ENCODE assay signal across 28 cellular contexts in the genomic region with DNA sequence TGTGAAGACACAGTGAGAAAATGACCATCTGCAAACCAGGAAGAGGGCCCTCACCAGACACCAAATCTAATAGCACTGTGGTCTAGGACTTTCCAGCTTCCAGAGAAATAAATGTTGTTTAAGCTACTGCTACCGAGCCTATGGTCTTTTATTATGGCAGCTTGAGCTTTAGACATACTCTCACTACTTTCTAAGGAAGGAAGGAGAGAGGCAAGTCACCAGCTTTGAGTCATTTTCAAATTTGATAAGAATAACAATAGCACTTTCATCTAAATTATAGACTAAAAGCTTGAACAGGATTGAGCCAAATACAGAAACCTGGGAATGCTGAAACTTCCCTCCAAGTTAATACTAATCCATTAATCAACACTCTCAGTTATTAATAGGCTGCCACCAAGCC.
"Had no signal": no experiment of that assay in that cellular context is flagged by ENCODE, and none has a peak within 500 bp of the region (broad histone marks: within the 10 kb centered on the region; RNA-seq: fewer than 3 reads in every experiment).

No MANE protein-coding gene starts in this region.

- H3K36me3 ChIP-seq: stomach, suprapubic skin, thoracic aorta, thyroid gland, tibial artery, tibial nerve, transverse colon, upper lobe of left lung, upper lobe of right lung, uterus, vagina had no signal

- H3K4me3 Mint-ChIP-seq: stimulated activated effector memory CD8-positive, alpha-beta T cell treated with anti-CD3 and anti-CD28 coated beads, Interleukin-12 subunit alpha, Interleukin-12 subunit beta, amount 100 ng/mL, for 72 hours; stimulated activated memory B cell treated with anti-CD40 and anti-IgM and Interleukin-4, amounts not matched to agents 10 μg/mL and 1 μg/mL and 100 μg/mL, for 72 hours; stimulated activated naive B cell treated with anti-CD40 and anti-IgM and Interleukin-4, amounts not matched to agents 10 μg/mL and 1 μg/mL and 100 μg/mL, for 72 hours; stimulated activated naive CD8-positive, alpha-beta T cell treated with anti-CD3 and anti-CD28 coated beads, Interleukin-15, amount 100 ng/mL, for 72 hours; stimulated activated naive CD8-positive, alpha-beta T cell treated with anti-CD3 and anti-CD28 coated beads, Interleukin-15, Interleukin-2, amounts not matched to agents 100 ng/mL and 50 ng/mL, for 24 hours; type B pancreatic cell had no signal

- H3K4me1 Mint-ChIP-seq: stimulated activated effector memory CD8-positive, alpha-beta T cell treated with anti-CD3 and anti-CD28 coated beads, Interleukin-12 subunit alpha, Interleukin-12 subunit beta, amount 100 ng/mL, for 72 hours; stimulated activated memory B cell treated with anti-CD40 and anti-IgM and Interleukin-4, amounts not matched to agents 10 μg/mL and 1 μg/mL and 100 μg/mL, for 72 hours; stimulated activated naive B cell treated with anti-CD40 and anti-IgM and Interleukin-4, amounts not matched to agents 10 μg/mL and 1 μg/mL and 100 μg/mL, for 72 hours; stimulated activated naive CD8-positive, alpha-beta T cell treated with anti-CD3 and anti-CD28 coated beads, Interleukin-15, amount 100 ng/mL, for 72 hours had no signal

- DNase-seq: stimulated activated CD4-positive, alpha-beta T cell treated with anti-CD3 and anti-CD28 coated beads, Interleukin-2, amount 100 ng/mL, for 48 hours; stimulated activated CD4-positive, alpha-beta T cell treated with anti-CD3 and anti-CD28 coated beads, Interleukin-4, amount 100 ng/mL, for 1 hour; stimulated activated CD4-positive, alpha-beta T cell treated with anti-CD3 and anti-CD28 coated beads, Interleukin-4, amount 100 ng/mL, for 24 hours; stimulated activated CD4-positive, alpha-beta T cell treated with anti-CD3 and anti-CD28 coated beads, Interleukin-4, amount 100 ng/mL, for 4 hours; stimulated activated CD8-positive, alpha-beta memory T cell treated with anti-CD3 and anti-CD28 coated beads, Interleukin-4, amount 100 ng/mL, for 48 hours; stimulated activated naive B cell treated with anti-CD40 and anti-IgM and Interleukin-4, amounts not matched to agents 10 μg/mL and 1 μg/mL and 100 μg/mL, for 72 hours; stimulated activated naive CD4-positive, alpha-beta T cell; stimulated activated naive CD4-positive, alpha-beta T cell treated with Interleukin-2 at 50 U/mL for 16 hours; stimulated activated naive CD8-positive, alpha-beta T cell treated with anti-CD3 and anti-CD28 coated beads, Interleukin-15, amount 100 ng/mL, for 72 hours; stimulated activated naive CD8-positive, alpha-beta T cell treated with anti-CD3 and anti-CD28 coated beads, Interleukin-15, Interleukin-2, amounts not matched to agents 100 U/mL and 50 U/mL, for 24 hours; stomach; substantia nigra; testis; thyroid gland; tibial artery; transverse colon; upper lobe of left lung; upper lobe of right lung; uterus had no signal

- H3K27ac ChIP-seq: stomach, suprapubic skin, testis, thoracic aorta, thyroid gland, tibial artery, tibial nerve, transverse colon, upper lobe of left lung, upper lobe of right lung, uterus, vagina had no signal

- H3K9me3 Mint-ChIP-seq: type B pancreatic cell had no signal

- H3K9me3 ChIP-seq: stomach, suprapubic skin, testis, thoracic aorta, thyroid gland, tibial artery, tibial nerve, transverse colon, upper lobe of left lung, upper lobe of right lung, uterus, vagina had no signal

- H3K27ac Mint-ChIP-seq: stimulated activated effector memory CD8-positive, alpha-beta T cell treated with anti-CD3 and anti-CD28 coated beads, Interleukin-12 subunit alpha, Interleukin-12 subunit beta, amount 100 ng/mL, for 72 hours; stimulated activated memory B cell treated with anti-CD40 and anti-IgM and Interleukin-4, amounts not matched to agents 10 μg/mL and 1 μg/mL and 100 μg/mL, for 72 hours; stimulated activated naive B cell treated with anti-CD40 and anti-IgM and Interleukin-4, amounts not matched to agents 10 μg/mL and 1 μg/mL and 100 μg/mL, for 72 hours; stimulated activated naive CD8-positive, alpha-beta T cell treated with anti-CD3 and anti-CD28 coated beads, Interleukin-15, amount 100 ng/mL, for 72 hours; stimulated activated naive CD8-positive, alpha-beta T cell treated with anti-CD3 and anti-CD28 coated beads, Interleukin-15, Interleukin-2, amounts not matched to agents 100 ng/mL and 50 ng/mL, for 24 hours; type B pancreatic cell had no signal

- H3K4me1 ChIP-seq: stomach, suprapubic skin, testis, thyroid gland, tibial artery, tibial nerve, transverse colon, upper lobe of left lung, upper lobe of right lung, uterus, vagina had no signal

- H3K4me3 ChIP-seq: stomach, suprapubic skin, testis, thoracic aorta, thyroid gland, tibial artery, tibial nerve, transverse colon, upper lobe of left lung, upper lobe of right lung, uterus, vagina had no signal

- H3K27me3 ChIP-seq: stomach, suprapubic skin, testis, thyroid gland, tibial artery, tibial nerve, transverse colon, upper lobe of left lung, upper lobe of right lung, uterus, vagina had no signal

- H3K27me3 Mint-ChIP-seq: stimulated activated memory B cell treated with anti-CD40 and anti-IgM and Interleukin-4, amounts not matched to agents 10 μg/mL and 1 μg/mL and 100 μg/mL, for 72 hours; stimulated activated naive B cell treated with anti-CD40 and anti-IgM and Interleukin-4, amounts not matched to agents 10 μg/mL and 1 μg/mL and 100 μg/mL, for 72 hours; stimulated activated naive CD8-positive, alpha-beta T cell treated with anti-CD3 and anti-CD28 coated beads, Interleukin-15, amount 100 ng/mL, for 72 hours had no signal

- H3K36me3 Mint-ChIP-seq: stimulated activated effector memory CD8-positive, alpha-beta T cell treated with anti-CD3 and anti-CD28 coated beads, Interleukin-12 subunit alpha, Interleukin-12 subunit beta, amount 100 ng/mL, for 72 hours; stimulated activated memory B cell treated with anti-CD40 and anti-IgM and Interleukin-4, amounts not matched to agents 10 μg/mL and 1 μg/mL and 100 μg/mL, for 72 hours; stimulated activated naive B cell treated with anti-CD40 and anti-IgM and Interleukin-4, amounts not matched to agents 10 μg/mL and 1 μg/mL and 100 μg/mL, for 72 hours; type B pancreatic cell had no signal

- FAIRE-seq: urothelium cell line had no signal
